19 cellular contexts compared by ENCODE assay signal in the genomic region with DNA sequence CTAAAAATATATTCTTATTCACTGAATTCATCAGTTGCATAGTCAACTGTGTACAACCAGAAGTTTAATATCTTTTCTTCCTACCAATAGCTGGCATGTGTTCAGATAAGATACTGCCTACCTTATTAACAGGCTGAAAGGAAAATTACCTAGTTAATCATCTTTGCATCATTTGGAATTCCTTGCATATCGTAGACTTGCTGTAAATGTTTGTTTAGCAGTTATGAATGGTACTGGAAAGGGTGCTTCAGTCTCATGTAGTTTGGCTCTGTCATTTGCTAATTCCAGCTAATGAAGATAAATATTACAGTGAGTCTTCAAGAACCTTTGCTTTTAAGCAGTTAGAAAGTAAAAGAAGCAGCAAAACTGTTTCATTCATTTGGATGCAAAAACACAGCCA.
A peak's percentile ranks its signal among the peaks of the same experiment; 100 is the strongest.
DNase-seq lines count a peak whose midpoint lies in the region; ATAC-seq, FAIRE-seq and TF ChIP-seq lines count a peak whose summit lies in the region.
"Had no signal": no experiment of that assay in that cellular context is flagged by ENCODE, and none has a peak within 500 bp of the region (broad histone marks: within the 10 kb centered on the region; RNA-seq: fewer than 3 reads in every experiment).

No MANE protein-coding gene starts in this region.

- no peak overlapping the region for H3K4me3 ChIP-seq in HEK293 (ENCODE audit: low read depth, low read length)
- H3K4me3 ChIP-seq in bronchial epithelial cell (ENCODE audit: low read depth, low read length) = no peak overlapping the region
- H3K4me3 ChIP-seq in left lung = no peak overlapping the region

- H3K9me3 ChIP-seq in HEK293 (ENCODE audit: control insufficient read depth, insufficient read depth, low read depth, low read length) (no peaks in the 10 kb centered on the region), left lung (no peaks in the 10 kb centered on the region)

- intact Hi-C loops in left lung (cut with DNase I) = no loop called here

- H3K27ac ChIP-seq in HEK293 (ENCODE audit: extremely low read depth, low read depth, low read length) = no peak overlapping the region
- no peak overlapping the region for H3K27ac ChIP-seq in left lung

- 0 out of 2 replicates have a peak, but pooled peaks cover under 1% of the 10 kb centered on the region for H3K4me1 ChIP-seq in HEK293 (ENCODE audit: control insufficient read depth, insufficient read depth, low read length)
- no peaks in the 10 kb centered on the region for H3K4me1 ChIP-seq in left lung

- CTCF ChIA-PET in HEK293 (lab: Yijun Ruan, JAX) = interaction anchor here (0.9 kb wide), 1 partner anchor 53 kb away, joined by 3 read pairs; no protein-coding TSS in a partner anchor

- ATAC-seq in left lung (peak; percentile 61), HG03175 (IDR thresholded peaks at IDR 0.05; ENCODE audit: unreplicated experiment) (no peak), GM21737 (IDR thresholded peaks at IDR 0.05; ENCODE audit: unreplicated experiment) (no peak)

- peak; percentile 28 to 54 for DNase-seq in NCI-H1930 (lab: John Stamatoyannopoulos, UW)
- peak; percentile 18 for DNase-seq in bronchial epithelial cell (ENCODE audit: low read depth)
- DNase-seq in left lung = no peak
- DNase-seq in T-helper 2 cell = no peak
- no peak for DNase-seq in DMS 273 (lab: John Stamatoyannopoulos, UW; ENCODE audit: unreplicated experiment)
- DNase-seq: ACHN; C1 segment of cervical spinal cord; CD8-positive, alpha-beta memory T cell; DND-41; NCI-H1092 treated with DMSO at 0.1 percent for 48 hours; NCI-H187 treated with DMSO at 0.1 percent for 48 hours; NCI-H2171; NCI-H526; SIG-M5 had no signal

- H3K36me3 ChIP-seq in HEK293 (ENCODE audit: control insufficient read depth in 2 of 2, insufficient read depth in 1 of 2, low read length in 2 of 2) (peaks cover 0 to 3% of the 10 kb centered on the region in 2 experiments; a peak in 1 of 3 replicates), bronchial epithelial cell (ENCODE audit: control insufficient read depth, insufficient read depth, low read length) (no peaks in the 10 kb centered on the region), left lung (peaks cover 0 to 11% of the 10 kb centered on the region in 2 donors)

- no peak for FAIRE-seq in bronchial epithelial cell (lab: Jason Lieb, UNC)
- FAIRE-seq: D721Med, H54 had no signal

- POLR2A ChIA-PET in HEK293 (lab: Yijun Ruan, JAX) = no interaction called here

- TF ChIP-seq CTCF in HEK293 (tag by site-specific recombination; IDR thresholded peaks at IDR 0.05) (no peak), bronchial epithelial cell (IDR thresholded peaks at IDR 0.05; ENCODE audit: insufficient read depth, low read length, severe bottlenecking) (no peak), left lung (IDR thresholded peaks at IDR 0.05) (no peak)

- H3K27me3 ChIP-seq in bronchial epithelial cell (ENCODE audit: control insufficient read depth, insufficient read depth, low read length) = no peaks in the 10 kb centered on the region
- no peaks in the 10 kb centered on the region for H3K27me3 ChIP-seq in left lung

TF ChIP-seq in HEK293, 187 proteins besides CTCF, POLR2A, EP300 and RAD21:
- TF ChIP-seq GLI2 (tag by site-specific recombination; IDR thresholded peaks at IDR 0.05; ENCODE audit: borderline replicate concordance, low read depth) (no peak), ZNF266 (tag by site-specific recombination; IDR thresholded peaks at IDR 0.05; ENCODE audit: low read depth) (no peak)
- TF ChIP-seq, protein P1, sequence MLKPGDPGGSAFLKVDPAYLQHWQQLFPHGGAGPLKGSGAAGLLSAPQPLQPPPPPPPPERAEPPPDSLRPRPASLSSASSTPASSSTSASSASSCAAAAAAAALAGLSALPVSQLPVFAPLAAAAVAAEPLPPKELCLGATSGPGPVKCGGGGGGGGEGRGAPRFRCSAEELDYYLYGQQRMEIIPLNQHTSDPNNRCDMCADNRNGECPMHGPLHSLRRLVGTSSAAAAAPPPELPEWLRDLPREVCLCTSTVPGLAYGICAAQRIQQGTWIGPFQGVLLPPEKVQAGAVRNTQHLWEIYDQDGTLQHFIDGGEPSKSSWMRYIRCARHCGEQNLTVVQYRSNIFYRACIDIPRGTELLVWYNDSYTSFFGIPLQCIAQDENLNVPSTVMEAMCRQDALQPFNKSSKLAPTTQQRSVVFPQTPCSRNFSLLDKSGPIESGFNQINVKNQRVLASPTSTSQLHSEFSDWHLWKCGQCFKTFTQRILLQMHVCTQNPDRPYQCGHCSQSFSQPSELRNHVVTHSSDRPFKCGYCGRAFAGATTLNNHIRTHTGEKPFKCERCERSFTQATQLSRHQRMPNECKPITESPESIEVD (tag by site-specific recombination; IDR thresholded peaks at IDR 0.05) = 0 out of 2 replicates have a peak, but pooled peaks have one; percentile 14

Comparison
In these comparisons a context has a peak if more than half of its experiments do, and no peak if none do; other contexts are left out.
1. DNase-seq: peak in NCI-H1930 (2 of 2) and bronchial epithelial cell (single experiment); none in left lung (0 of 2), T-helper 2 cell (0 of 5) and DMS 273 (single experiment).